1 cellular context compared by ENCODE assay signal in the genomic region with DNA sequence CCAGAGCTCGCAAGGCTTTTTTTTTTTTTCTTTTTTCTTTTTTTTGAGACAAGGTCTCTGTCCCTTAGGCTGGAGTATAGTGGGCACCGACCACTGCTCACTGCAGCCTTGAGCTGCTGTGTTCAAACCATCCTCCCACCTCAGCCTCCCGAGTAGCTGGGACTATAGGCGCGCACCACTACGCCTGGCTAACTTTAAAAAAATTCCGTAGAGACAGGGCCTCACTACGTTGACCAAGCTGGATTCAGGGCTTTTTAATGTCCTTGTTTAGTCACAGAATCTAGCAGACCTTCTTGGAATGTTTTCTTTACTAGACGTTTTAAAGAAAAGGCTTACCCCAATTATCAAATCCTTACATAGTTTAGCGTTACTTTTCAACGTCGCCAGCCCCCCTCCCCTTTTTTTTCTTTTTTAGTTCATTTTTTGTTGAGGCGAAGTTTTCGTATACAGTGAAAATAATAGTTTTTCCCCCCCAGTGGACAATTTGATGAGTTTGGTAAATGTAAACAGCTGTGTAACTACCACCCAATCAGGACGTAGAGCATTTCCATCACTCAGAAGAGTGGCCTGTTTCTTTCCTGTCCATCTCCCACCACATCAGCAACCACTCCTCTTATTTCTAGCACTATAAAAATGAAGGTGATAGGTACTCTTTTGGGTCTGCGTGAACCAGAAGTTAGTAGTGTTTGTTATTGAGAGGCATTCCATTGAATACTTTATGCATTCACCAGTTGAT.
TF ChIP-seq lines count a peak whose summit lies in the region.

No MANE protein-coding gene starts in this region.

TF ChIP-seq in HepG2, 621 proteins besides CTCF, POLR2A, EP300 and RAD21 (continued from another document):
- TF ChIP-seq, protein P1, sequence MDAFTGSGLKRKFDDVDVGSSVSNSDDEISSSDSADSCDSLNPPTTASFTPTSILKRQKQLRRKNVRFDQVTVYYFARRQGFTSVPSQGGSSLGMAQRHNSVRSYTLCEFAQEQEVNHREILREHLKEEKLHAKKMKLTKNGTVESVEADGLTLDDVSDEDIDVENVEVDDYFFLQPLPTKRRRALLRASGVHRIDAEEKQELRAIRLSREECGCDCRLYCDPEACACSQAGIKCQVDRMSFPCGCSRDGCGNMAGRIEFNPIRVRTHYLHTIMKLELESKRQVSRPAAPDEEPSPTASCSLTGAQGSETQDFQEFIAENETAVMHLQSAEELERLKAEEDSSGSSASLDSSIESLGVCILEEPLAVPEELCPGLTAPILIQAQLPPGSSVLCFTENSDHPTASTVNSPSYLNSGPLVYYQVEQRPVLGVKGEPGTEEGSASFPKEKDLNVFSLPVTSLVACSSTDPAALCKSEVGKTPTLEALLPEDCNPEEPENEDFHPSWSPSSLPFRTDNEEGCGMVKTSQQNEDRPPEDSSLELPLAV (CRISPR knock-in tag; conservative IDR thresholded peaks at IDR 0.05; ENCODE audit: low read depth) = no peak
- no peak for TF ChIP-seq ZNF331 (CRISPR knock-in tag; IDR thresholded peaks at IDR 0.05)
- TF ChIP-seq POLR2AphosphoS2 (IDR thresholded peaks at IDR 0.05; ENCODE audit: low read depth, low read length) = no peak
- no peak; the same call in 1 of the 2 replicates for TF ChIP-seq SNAPC2 (CRISPR knock-in tag; IDR thresholded peaks at IDR 0.05)
- TF ChIP-seq KLF9 (CRISPR knock-in tag; IDR thresholded peaks at IDR 0.05; ENCODE audit: low read depth) = no peak
